Comparison of ENCODE assay signal across 10 cellular contexts in the genomic region with DNA sequence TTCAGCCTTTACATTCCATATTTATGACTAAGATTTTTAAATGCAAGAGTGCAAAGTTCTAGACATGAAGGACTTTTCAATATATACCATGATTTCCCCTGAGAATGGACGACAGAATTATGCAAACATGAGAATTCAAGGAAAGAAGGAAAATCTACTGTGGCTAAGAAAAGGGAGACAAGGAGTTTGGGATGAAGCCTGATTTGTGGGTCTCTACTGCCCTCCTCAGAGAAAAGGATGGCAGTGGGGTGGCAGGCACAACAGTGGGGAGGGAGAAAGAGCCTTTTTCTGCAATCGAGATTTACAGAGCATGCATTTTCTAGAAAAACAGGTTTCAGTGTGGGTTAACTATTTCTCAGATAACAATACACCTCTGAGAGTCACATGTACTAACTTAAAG.
DNase-seq lines count a peak whose midpoint lies in the region; ATAC-seq and TF ChIP-seq lines count a peak whose summit lies in the region.
"Had no signal": no experiment of that assay in that cellular context is flagged by ENCODE, and none has a peak within 500 bp of the region (broad histone marks: within the 10 kb centered on the region; RNA-seq: fewer than 3 reads in every experiment).

No MANE protein-coding gene starts in this region.

- H3K4me3 Mint-ChIP-seq in type B pancreatic cell, result no peak overlapping the region
- H3K4me3 Mint-ChIP-seq in T-cell, result no peak overlapping the region
- H3K4me3 Mint-ChIP-seq in activated naive CD4-positive, alpha-beta T cell treated with anti-CD3 and anti-CD28 coated beads for 36 hours, result no peak overlapping the region

- peak; percentile 61 for ATAC-seq in Right ventricle myocardium superior (ENCODE audit: poor library complexity)
- no peak for ATAC-seq in T-cell (replicated peaks in 1 of 4)
- ATAC-seq in HG03045 (IDR thresholded peaks at IDR 0.05; ENCODE audit: unreplicated experiment), result no peak

- H3K27ac ChIP-seq in right atrium auricular region, result no peak overlapping the region
- H3K27ac ChIP-seq: adrenal gland, HL-60 had no signal

- peak in 1 of 2 donors; percentile 61 for TF ChIP-seq CTCF in right atrium auricular region (IDR thresholded peaks at IDR 0.05)
- TF ChIP-seq CTCF in type B pancreatic cell (conservative IDR thresholded peaks at IDR 0.05), result peak; percentile 86

- H3K9me3 ChIP-seq in right atrium auricular region, result no peaks in the 10 kb centered on the region
- H3K9me3 ChIP-seq: adrenal gland had no signal

- H3K4me1 ChIP-seq in right atrium auricular region, result no peaks in the 10 kb centered on the region
- H3K4me1 ChIP-seq: adrenal gland had no signal

- H3K9me3 Mint-ChIP-seq in type B pancreatic cell (no peaks in the 10 kb centered on the region), T-cell (no peaks in the 10 kb centered on the region)
- H3K9me3 Mint-ChIP-seq in activated naive CD4-positive, alpha-beta T cell treated with anti-CD3 and anti-CD28 coated beads for 36 hours, result no peaks in the 10 kb centered on the region

- H3K27ac Mint-ChIP-seq in type B pancreatic cell (no peak overlapping the region), T-cell (no peak overlapping the region)
- no peak overlapping the region for H3K27ac Mint-ChIP-seq in activated naive CD4-positive, alpha-beta T cell treated with anti-CD3 and anti-CD28 coated beads for 36 hours

- POLR2A ChIA-PET in T-cell (lab: Charles Lee), result no interaction called here

- no peaks in the 10 kb centered on the region for H3K36me3 ChIP-seq in right atrium auricular region
- H3K36me3 ChIP-seq: adrenal gland had no signal

- H3K27me3 ChIP-seq in right atrium auricular region, result no peaks in the 10 kb centered on the region
- H3K27me3 ChIP-seq: adrenal gland had no signal

- CTCF ChIA-PET in T-cell (lab: Charles Lee), result no interaction called here
- CTCF ChIA-PET in activated naive CD4-positive, alpha-beta T cell treated with anti-CD3 and anti-CD28 coated beads for 36 hours (lab: Charles Lee), result interaction anchor here (1.8 kb wide), 1 partner anchor 10 kb away, joined by 5 read pairs; no protein-coding TSS in a partner anchor

- no peaks in the 10 kb centered on the region for H3K36me3 Mint-ChIP-seq in type B pancreatic cell
- H3K36me3 Mint-ChIP-seq in T-cell, result no peaks in the 10 kb centered on the region
- no peaks in the 10 kb centered on the region for H3K36me3 Mint-ChIP-seq in activated naive CD4-positive, alpha-beta T cell treated with anti-CD3 and anti-CD28 coated beads for 36 hours (ENCODE audit: low read depth)

- intact Hi-C loops in Right ventricle myocardium superior (cut with DNase I), result no loop called here
- intact Hi-C loops in activated naive CD4-positive, alpha-beta T cell treated with anti-CD3 and anti-CD28 coated beads for 36 hours (cut with micrococcal nuclease), result no loop called here

- H3K4me3 ChIP-seq in right atrium auricular region, result no peak overlapping the region
- H3K4me3 ChIP-seq: adrenal gland had no signal

- no peak for DNase-seq in Right ventricle myocardium superior
- no peak for DNase-seq in right atrium auricular region (ENCODE audit: low spot score)
- peak; percentile 19 for DNase-seq in SHP77 treated with DMSO at 0.1 percent for 48 hours (lab: John Stamatoyannopoulos, UW)
- DNase-seq in iPS DF 4.7 (ENCODE audit: extremely low read depth, low spot score), result peak; percentile 36
- no peak for DNase-seq in type B pancreatic cell (ENCODE audit: extremely low spot score, unreplicated experiment)
- DNase-seq in T-cell, result no peak
- no peak for DNase-seq in activated naive CD4-positive, alpha-beta T cell treated with anti-CD3 and anti-CD28 coated beads for 36 hours
- DNase-seq: adrenal gland had no signal

- H3K27me3 Mint-ChIP-seq in type B pancreatic cell (no peaks in the 10 kb centered on the region), T-cell (no peaks in the 10 kb centered on the region)
- no peaks in the 10 kb centered on the region for H3K27me3 Mint-ChIP-seq in activated naive CD4-positive, alpha-beta T cell treated with anti-CD3 and anti-CD28 coated beads for 36 hours (ENCODE audit: low read depth)

- H3K4me1 Mint-ChIP-seq in type B pancreatic cell (ENCODE audit: unreplicated experiment) (peaks cover 32% of the 10 kb centered on the region), T-cell (no peaks in the 10 kb centered on the region)
- no peaks in the 10 kb centered on the region for H3K4me1 Mint-ChIP-seq in activated naive CD4-positive, alpha-beta T cell treated with anti-CD3 and anti-CD28 coated beads for 36 hours (ENCODE audit: low read depth)

Comparison
In these comparisons a context has a peak if more than half of its experiments do, and no peak if none do; other contexts are left out.
1. DNase-seq: peak in SHP77 treated with DMSO at 0.1 percent for 48 hours (single experiment) and iPS DF 4.7 (single experiment); none in Right ventricle myocardium superior (single experiment), right atrium auricular region (single experiment), type B pancreatic cell (single experiment), T-cell (0 of 34) and activated naive CD4-positive, alpha-beta T cell treated with anti-CD3 and anti-CD28 coated beads for 36 hours (single experiment).